1 cellular context compared by ENCODE assay signal in genomic region chr11:57551941-57552340, GRCh38.
TF ChIP-seq lines count a peak whose summit lies in the region.

No MANE protein-coding gene starts in this region.

TF ChIP-seq in GM12891, 5 proteins besides CTCF, POLR2A, EP300 and RAD21:
- no peak for TF ChIP-seq TAF1 (IDR thresholded peaks at IDR 0.05; ENCODE audit: low read depth, low read length)
- TF ChIP-seq SPI1 (IDR thresholded peaks at IDR 0.05; ENCODE audit: low read depth, low read length): no peak
- TF ChIP-seq POU2F2 (IDR thresholded peaks at IDR 0.05; ENCODE audit: low read depth, low read length): no peak
- TF ChIP-seq PAX5 (IDR thresholded peaks at IDR 0.05; ENCODE audit: insufficient read depth, low read length, severe bottlenecking): no peak
- TF ChIP-seq POLR2AphosphoS5 (IDR thresholded peaks at IDR 0.05; ENCODE audit: low read depth, low read length): no peak
